Comparison of ENCODE assay signal across 12 cellular contexts in genomic region chr1:109975718-109976117, GRCh38. TPM values are rescaled to one million over a fixed set of nuclear protein-coding genes. Genes with fewer than 3 reads are reported as not detected.
DNase-seq lines count a peak whose midpoint lies in the region; ATAC-seq, FAIRE-seq and TF ChIP-seq lines count a peak whose summit lies in the region.
"Had no signal": no experiment of that assay in that cellular context is flagged by ENCODE, and none has a peak within 500 bp of the region (broad histone marks: within the 10 kb centered on the region; RNA-seq: fewer than 3 reads in every experiment).

No MANE protein-coding gene starts in this region.

- H3K27ac ChIP-seq in SJSA1, result peak overlapping the region; percentile 55
- H3K27ac ChIP-seq in fibroblast of lung (ENCODE audit: insufficient read depth, low read length), result peak overlapping the region; percentile 35
- no peak overlapping the region for H3K27ac ChIP-seq in pancreas

- TF ChIP-seq CTCF in fibroblast of lung (conservative IDR thresholded peaks at IDR 0.05 in 1 of 2, IDR thresholded peaks at IDR 0.05 in 1 of 2; ENCODE audit: low read depth in 1 of 2, low read length in 2 of 2) (no peak), pancreas (IDR thresholded peaks at IDR 0.05) (no peak)

- H2AFZ ChIP-seq in fibroblast of lung (ENCODE audit: low read length), result no peak overlapping the region

- peaks cover 35% of the 10 kb centered on the region for H3K4me1 ChIP-seq in SJSA1 (replicated peaks)
- peaks cover 23% of the 10 kb centered on the region for H3K4me1 ChIP-seq in fibroblast of lung (ENCODE audit: control insufficient read depth, extremely low read depth, insufficient read depth, low read length)
- no peaks in the 10 kb centered on the region for H3K4me1 ChIP-seq in pancreas

- intact Hi-C loops in pancreas (cut with DNase I), result loop anchor here in 1 of 3 donors (5.0 kb wide), 1 partner anchor 198 kb away; no protein-coding TSS in a partner anchor

- DNase-seq in GM04504 (ENCODE audit: low read depth) (peak; percentile 60), SJSA1 (ENCODE audit: low read depth in 1 of 2, low spot score in 2 of 2) (peak; percentile 54 to 56), fibroblast of lung (ENCODE audit: low read depth in 2 of 2) (peak; percentile 86 to 91), renal cortical epithelial cell (ENCODE audit: low read depth) (peak; percentile 97), pancreas (no peak)
- DNase-seq: activated T-cell treated with anti-CD3 and anti-CD28 coated beads, Interleukin-2, amount 50 U/mL, for 1 hour; central memory CD4-positive, alpha-beta T cell; DMS 273 treated with DMSO at 0.1 percent for 48 hours; NCI-H1930 had no signal

- no peaks in the 10 kb centered on the region for H3K27me3 ChIP-seq in SJSA1 (replicated peaks)
- H3K27me3 ChIP-seq in fibroblast of lung (ENCODE audit: control insufficient read depth, insufficient read depth, low read length), result no peaks in the 10 kb centered on the region
- H3K27me3 ChIP-seq in pancreas, result no peaks in the 10 kb centered on the region

- ATAC-seq in GM18520 (IDR thresholded peaks at IDR 0.05; ENCODE audit: unreplicated experiment) (no peak), pancreas (no peak), GM19324 (IDR thresholded peaks at IDR 0.05; ENCODE audit: low FRiP score, unreplicated experiment) (no peak), GM19328 (IDR thresholded peaks at IDR 0.05; ENCODE audit: unreplicated experiment) (no peak)

- WGBS in pancreas, 2 donors, result 75 to 82% methylated on average over 3 of the region's 3 CpGs

- H3K36me3 ChIP-seq in SJSA1 (no peaks in the 10 kb centered on the region), fibroblast of lung (ENCODE audit: control insufficient read depth, insufficient read depth, low read length) (no peaks in the 10 kb centered on the region), pancreas (no peaks in the 10 kb centered on the region)

- FAIRE-seq in pancreas (lab: Jason Lieb, UNC), result no peak

- no peak overlapping the region for H3K9ac ChIP-seq in fibroblast of lung (ENCODE audit: insufficient read depth, low read length)

- peak overlapping the region; percentile 65 for H3K4me2 ChIP-seq in fibroblast of lung (ENCODE audit: extremely low read depth, insufficient read depth, low read length)

- H4K20me1 ChIP-seq in fibroblast of lung (ENCODE audit: control insufficient read depth, extremely low read depth, insufficient read depth, low read length), result no peaks in the 10 kb centered on the region

- H3K9me3 ChIP-seq in SJSA1 (replicated peaks) (no peaks in the 10 kb centered on the region), fibroblast of lung (ENCODE audit: control insufficient read depth, insufficient read depth, low read depth, low read length) (no peaks in the 10 kb centered on the region), pancreas (no peaks in the 10 kb centered on the region)

- H3K79me2 ChIP-seq in fibroblast of lung (ENCODE audit: control insufficient read depth, insufficient read depth, low read length), result no peaks in the 10 kb centered on the region

- H3K4me3 ChIP-seq in SJSA1 (no peak overlapping the region), fibroblast of lung (replicated peaks in 1 of 4; ENCODE audit: control extremely low read depth in 1 of 4, insufficient read depth in 1 of 4, low read depth in 3 of 4, low read length in 4 of 4) (no peak overlapping the region), pancreas (no peak overlapping the region)

RNA-seq across cellular contexts. Expression of gene AHCYL1, which starts 8.8 kb away (rescaled TPM):
- total RNA-seq in SJSA1 (2014; rRNA removed; shearing (Covaris generic)), result 28.9 and 44.9 TPM in 2 replicates
- total RNA-seq in fibroblast of lung (60.1 and 70.5 TPM in 2 replicates), renal cortical epithelial cell (47.9 and 120 TPM in 2 replicates), pancreas (10 to 100 TPM; 44.5 to 85.5 (median 50.1) TPM)
- polyA plus RNA-seq in fibroblast of lung (73.4 and 83.3 TPM in 2 replicates), pancreas (10 to 100 TPM; 29.8 to 55.1 TPM)
- polyA plus RNA-seq in fibroblast of lung (2012), result 59.5 and 77.1 TPM in 2 replicates
- 116 and 133 TPM in 2 replicates for polyA minus RNA-seq in fibroblast of lung (ENCODE audit: low replicate concordance)

RNA-seq across cellular contexts. Expression of gene STRIP1, which starts 58.7 kb away (rescaled TPM):
- 27.5 and 31.6 TPM in 2 replicates for total RNA-seq in SJSA1 (2014; rRNA removed; shearing (Covaris generic))
- total RNA-seq in fibroblast of lung, result 41.9 and 43.8 TPM in 2 replicates
- polyA plus RNA-seq in fibroblast of lung, result 17.2 and 27.0 TPM in 2 replicates
- polyA plus RNA-seq in fibroblast of lung (2012), result 12.2 and 18.5 TPM in 2 replicates
- polyA minus RNA-seq in fibroblast of lung (ENCODE audit: low replicate concordance), result 24.0 and 28.1 TPM in 2 replicates
- total RNA-seq in renal cortical epithelial cell, result 32.6 and 57.0 TPM in 2 replicates
- 10 to 100 TPM; 10.7 to 24.9 (median 13.1) TPM for total RNA-seq in pancreas
- 10 to 100 TPM; 15.9 to 20.4 TPM for polyA plus RNA-seq in pancreas

Comparison
In these comparisons a context has a peak if more than half of its experiments do, and no peak if none do; other contexts are left out.
1. DNase-seq: peak in GM04504 (single experiment), SJSA1 (2 of 2), fibroblast of lung (2 of 2) and renal cortical epithelial cell (single experiment); none in pancreas (0 of 6).
2. H3K27ac ChIP-seq: peak in SJSA1 (single experiment) and fibroblast of lung (single experiment); none in pancreas (0 of 4).